Comparison of ENCODE assay signal across 1 cellular context in genomic region chr19:41323430-41324125, GRCh38.
TF ChIP-seq lines count a peak whose summit lies in the region.

No MANE protein-coding gene starts in this region.

TF ChIP-seq in K562, 482 proteins besides CTCF, POLR2A, EP300 and RAD21 (continued from another document and continues in another):
- TF ChIP-seq SAFB2 (IDR thresholded peaks at IDR 0.05; ENCODE audit: borderline replicate concordance, low read depth, low read length, severe bottlenecking), result no peak
- no peak for TF ChIP-seq ZNF23 (CRISPR knock-in tag; IDR thresholded peaks at IDR 0.05)
- peak; percentile 59 to 81; a peak in 3 of 4 replicates for TF ChIP-seq TRIM24 (IDR thresholded peaks at IDR 0.05)
- TF ChIP-seq STAT5A (IDR thresholded peaks at IDR 0.05; ENCODE audit: borderline replicate concordance, low read length), result peak; percentile 25; the same call in 1 of the 2 replicates
- peak; percentile 77; the same call in 1 of the 2 replicates for TF ChIP-seq GATAD2B (IDR thresholded peaks at IDR 0.05; ENCODE audit: borderline replicate concordance)
- no peak for TF ChIP-seq ZFP1 (CRISPR knock-in tag; IDR thresholded peaks at IDR 0.05)
- peak; percentile 95 for TF ChIP-seq SMARCA4 (IDR thresholded peaks at IDR 0.05)
- peak; percentile 97 for TF ChIP-seq ZNF592 (IDR thresholded peaks at IDR 0.05)
- no peak for TF ChIP-seq TEAD2 (tag; IDR thresholded peaks at IDR 0.05)
- peak; percentile 21; the same call in 1 of the 2 replicates for TF ChIP-seq ZKSCAN1 (IDR thresholded peaks at IDR 0.05; ENCODE audit: low read depth, low read length)
- no peak for TF ChIP-seq ZNF165 (CRISPR knock-in tag; IDR thresholded peaks at IDR 0.05; ENCODE audit: borderline replicate concordance)
- TF ChIP-seq ZNF444 (CRISPR knock-in tag; IDR thresholded peaks at IDR 0.05), result no peak
- no peak for TF ChIP-seq TSHZ1 (CRISPR knock-in tag; IDR thresholded peaks at IDR 0.05)
- no peak for TF ChIP-seq FOXM1 (IDR thresholded peaks at IDR 0.05; ENCODE audit: low read depth)
- no peak for TF ChIP-seq FOXM1 (CRISPR knock-in tag; IDR thresholded peaks at IDR 0.05; ENCODE audit: low read depth)
- TF ChIP-seq POLR3A (IDR thresholded peaks at IDR 0.05; ENCODE audit: borderline replicate concordance, extremely low read depth, insufficient read depth, insufficient read length), result no peak
- TF ChIP-seq TCF7 (IDR thresholded peaks at IDR 0.05; ENCODE audit: borderline replicate concordance), result 0 out of 2 replicates have a peak, but pooled peaks have one; percentile 31
- TF ChIP-seq ATF1 (CRISPR knock-in tag; IDR thresholded peaks at IDR 0.05), result no peak
- peak; percentile 59 for TF ChIP-seq ATF1 (tag; IDR thresholded peaks at IDR 0.05)
- no peak for TF ChIP-seq NFYB (IDR thresholded peaks at IDR 0.05; ENCODE audit: extremely low read depth, insufficient read length)
- no peak for TF ChIP-seq THRB (CRISPR knock-in tag; conservative IDR thresholded peaks at IDR 0.05)
- TF ChIP-seq SREBF1 (IDR thresholded peaks at IDR 0.05; ENCODE audit: borderline replicate concordance, low read depth, low read length), result no peak
- TF ChIP-seq YY1 (IDR thresholded peaks at IDR 0.05; ENCODE audit: borderline replicate concordance in 1 of 3, control insufficient read depth in 1 of 3, extremely low read depth in 1 of 3, insufficient read depth in 3 of 3, insufficient read length in 1 of 3, insufficient replicate concordance in 2 of 3, low read depth in 1 of 3, low read length in 2 of 3), result peak in 2 of 3 experiments; percentile 70 to 81
- TF ChIP-seq SRSF1 (IDR thresholded peaks at IDR 0.05; ENCODE audit: low read depth, low read length), result no peak
- no peak for TF ChIP-seq RAD51 (IDR thresholded peaks at IDR 0.05; ENCODE audit: borderline replicate concordance, low read depth)
- 0 out of 2 replicates have a peak, but pooled peaks have one; percentile 9 for TF ChIP-seq ZBTB33 (CRISPR knock-in tag; IDR thresholded peaks at IDR 0.05)
- no peak for TF ChIP-seq ZNF197 (CRISPR knock-in tag; IDR thresholded peaks at IDR 0.05; ENCODE audit: low read depth)
- TF ChIP-seq SAFB (IDR thresholded peaks at IDR 0.05; ENCODE audit: borderline replicate concordance, low read depth, low read length), result no peak
- TF ChIP-seq TAF7 (tag; IDR thresholded peaks at IDR 0.05), result no peak
- no peak for TF ChIP-seq HMG20A (CRISPR knock-in tag; conservative IDR thresholded peaks at IDR 0.05)
- no peak for TF ChIP-seq ZNF76 (CRISPR knock-in tag; IDR thresholded peaks at IDR 0.05; ENCODE audit: borderline replicate concordance)
- TF ChIP-seq SMAD2 (IDR thresholded peaks at IDR 0.05; ENCODE audit: low read depth, low read length), result no peak
- no peak for TF ChIP-seq KLF1 (tag; IDR thresholded peaks at IDR 0.05)
- TF ChIP-seq SMARCB1 (IDR thresholded peaks at IDR 0.05; ENCODE audit: insufficient read length, low read depth), result no peak
- peak; percentile 79 for TF ChIP-seq LCOR (CRISPR knock-in tag; IDR thresholded peaks at IDR 0.05)
- TF ChIP-seq PATZ1 (CRISPR knock-in tag; IDR thresholded peaks at IDR 0.05; ENCODE audit: borderline replicate concordance), result no peak; the same call in 1 of the 2 replicates
- peak; percentile 38 for TF ChIP-seq FOS (IDR thresholded peaks at IDR 0.05; ENCODE audit: extremely low read depth, insufficient read length)
- TF ChIP-seq CTCFL (IDR thresholded peaks at IDR 0.05; ENCODE audit: borderline replicate concordance, insufficient read depth, low read depth, low read length, poor library complexity, severe bottlenecking), result no peak
- no peak for TF ChIP-seq RBM15 (IDR thresholded peaks at IDR 0.05; ENCODE audit: insufficient read depth, low read length)
- no peak for TF ChIP-seq RBM34 (IDR thresholded peaks at IDR 0.05; ENCODE audit: borderline replicate concordance, insufficient read depth, low read length)
- TF ChIP-seq MAFG (tag; conservative IDR thresholded peaks at IDR 0.05), result peak; percentile 83
- TF ChIP-seq ZNF449 (CRISPR knock-in tag; IDR thresholded peaks at IDR 0.05), result 0 out of 2 replicates have a peak, but pooled peaks have one; percentile 45
- TF ChIP-seq SMC3 (conservative IDR thresholded peaks at IDR 0.05; ENCODE audit: insufficient read depth, low read depth, low read length), result no peak
- TF ChIP-seq RBFOX2 (IDR thresholded peaks at IDR 0.05; ENCODE audit: low read depth, low read length), result peak; percentile 64
- peak; percentile 95; the same call in 1 of the 2 replicates for TF ChIP-seq RNF2 (IDR thresholded peaks at IDR 0.05)
